ENCODE assay signal across 1 cellular context in the genomic region with DNA sequence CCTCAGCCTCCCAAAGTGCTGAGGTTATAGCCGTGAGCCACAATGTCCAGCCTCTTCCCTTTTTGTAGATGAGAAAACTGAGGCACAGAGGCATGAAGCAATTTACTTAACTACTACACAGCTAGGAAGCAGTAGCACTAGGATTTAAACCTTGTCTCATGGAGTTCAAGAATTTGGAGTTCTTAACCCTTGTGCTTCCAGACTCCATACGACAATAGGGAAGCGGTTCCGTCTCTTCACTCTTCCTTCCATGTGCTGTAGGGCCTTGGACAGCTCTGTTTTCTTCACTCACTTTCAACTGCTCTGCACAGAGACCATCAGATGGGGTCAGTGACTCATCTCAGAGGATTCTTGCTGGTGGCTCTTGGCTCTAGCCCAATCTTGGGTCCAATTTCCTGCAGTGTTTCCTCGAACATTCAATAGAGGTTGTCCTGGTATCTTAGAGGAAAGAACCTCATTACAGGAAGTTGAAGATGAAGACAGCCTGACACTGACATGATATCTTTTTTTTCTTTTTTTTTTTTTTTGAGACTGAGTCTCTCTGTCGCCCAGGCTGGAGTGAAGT.
TF ChIP-seq lines count a peak whose summit lies in the region.

No MANE protein-coding gene starts in this region.

TF ChIP-seq in K562, 482 proteins besides CTCF, POLR2A, EP300 and RAD21 (continues in another document):
- 0 out of 2 replicates have a peak, but pooled peaks have one; percentile 3 for TF ChIP-seq SPI1 (IDR thresholded peaks at IDR 0.05; ENCODE audit: borderline replicate concordance, low read depth, low read length)
- no peak for TF ChIP-seq FIP1L1 (IDR thresholded peaks at IDR 0.05; ENCODE audit: low read depth, low read length, poor library complexity, severe bottlenecking)
- TF ChIP-seq NFIX (CRISPR knock-in tag; IDR thresholded peaks at IDR 0.05; ENCODE audit: low read depth), result peak; percentile 18; the same call in 1 of the 2 replicates
- TF ChIP-seq, protein P1, sequence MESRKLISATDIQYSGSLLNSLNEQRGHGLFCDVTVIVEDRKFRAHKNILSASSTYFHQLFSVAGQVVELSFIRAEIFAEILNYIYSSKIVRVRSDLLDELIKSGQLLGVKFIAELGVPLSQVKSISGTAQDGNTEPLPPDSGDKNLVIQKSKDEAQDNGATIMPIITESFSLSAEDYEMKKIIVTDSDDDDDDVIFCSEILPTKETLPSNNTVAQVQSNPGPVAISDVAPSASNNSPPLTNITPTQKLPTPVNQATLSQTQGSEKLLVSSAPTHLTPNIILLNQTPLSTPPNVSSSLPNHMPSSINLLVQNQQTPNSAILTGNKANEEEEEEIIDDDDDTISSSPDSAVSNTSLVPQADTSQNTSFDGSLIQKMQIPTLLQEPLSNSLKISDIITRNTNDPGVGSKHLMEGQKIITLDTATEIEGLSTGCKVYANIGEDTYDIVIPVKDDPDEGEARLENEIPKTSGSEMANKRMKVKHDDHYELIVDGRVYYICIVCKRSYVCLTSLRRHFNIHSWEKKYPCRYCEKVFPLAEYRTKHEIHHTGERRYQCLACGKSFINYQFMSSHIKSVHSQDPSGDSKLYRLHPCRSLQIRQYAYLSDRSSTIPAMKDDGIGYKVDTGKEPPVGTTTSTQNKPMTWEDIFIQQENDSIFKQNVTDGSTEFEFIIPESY (CRISPR knock-in tag; IDR thresholded peaks at IDR 0.05), result no peak
- TF ChIP-seq TEAD4 (IDR thresholded peaks at IDR 0.05; ENCODE audit: low read length), result peak; percentile 45
- no peak for TF ChIP-seq TEAD4 (CRISPR knock-in tag; IDR thresholded peaks at IDR 0.05; ENCODE audit: borderline replicate concordance)
- TF ChIP-seq DDX20 (tag; IDR thresholded peaks at IDR 0.05; ENCODE audit: low read depth), result no peak
- TF ChIP-seq MXI1 (IDR thresholded peaks at IDR 0.05; ENCODE audit: low read depth, low read length), result no peak
- peak in 1 of 2 experiments; percentile 66; a peak in 1 of 4 replicates for TF ChIP-seq RCOR1 (IDR thresholded peaks at IDR 0.05; ENCODE audit: borderline replicate concordance in 1 of 2, low read depth in 2 of 2, low read length in 2 of 2)
- no peak for TF ChIP-seq HIVEP1 (CRISPR knock-in tag; IDR thresholded peaks at IDR 0.05)
- TF ChIP-seq PHF8 (IDR thresholded peaks at IDR 0.05; ENCODE audit: borderline replicate concordance, low read length), result peak; percentile 23; the same call in 1 of the 2 replicates
- no peak for TF ChIP-seq PTTG1 (tag; IDR thresholded peaks at IDR 0.05; ENCODE audit: low read depth)
- TF ChIP-seq NEUROD1 (IDR thresholded peaks at IDR 0.05; ENCODE audit: borderline replicate concordance, low read depth, low read length, partially characterized antibody), result no peak
- TF ChIP-seq, protein P2, sequence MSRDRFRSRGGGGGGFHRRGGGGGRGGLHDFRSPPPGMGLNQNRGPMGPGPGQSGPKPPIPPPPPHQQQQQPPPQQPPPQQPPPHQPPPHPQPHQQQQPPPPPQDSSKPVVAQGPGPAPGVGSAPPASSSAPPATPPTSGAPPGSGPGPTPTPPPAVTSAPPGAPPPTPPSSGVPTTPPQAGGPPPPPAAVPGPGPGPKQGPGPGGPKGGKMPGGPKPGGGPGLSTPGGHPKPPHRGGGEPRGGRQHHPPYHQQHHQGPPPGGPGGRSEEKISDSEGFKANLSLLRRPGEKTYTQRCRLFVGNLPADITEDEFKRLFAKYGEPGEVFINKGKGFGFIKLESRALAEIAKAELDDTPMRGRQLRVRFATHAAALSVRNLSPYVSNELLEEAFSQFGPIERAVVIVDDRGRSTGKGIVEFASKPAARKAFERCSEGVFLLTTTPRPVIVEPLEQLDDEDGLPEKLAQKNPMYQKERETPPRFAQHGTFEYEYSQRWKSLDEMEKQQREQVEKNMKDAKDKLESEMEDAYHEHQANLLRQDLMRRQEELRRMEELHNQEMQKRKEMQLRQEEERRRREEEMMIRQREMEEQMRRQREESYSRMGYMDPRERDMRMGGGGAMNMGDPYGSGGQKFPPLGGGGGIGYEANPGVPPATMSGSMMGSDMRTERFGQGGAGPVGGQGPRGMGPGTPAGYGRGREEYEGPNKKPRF (IDR thresholded peaks at IDR 0.05; ENCODE audit: low read depth, low read length), result no peak
- peak; percentile 17; the same call in 1 of the 2 replicates for TF ChIP-seq POLR2AphosphoS5 (IDR thresholded peaks at IDR 0.05; ENCODE audit: control insufficient read depth, insufficient read depth, low read depth, low read length)
- TF ChIP-seq, protein P3, sequence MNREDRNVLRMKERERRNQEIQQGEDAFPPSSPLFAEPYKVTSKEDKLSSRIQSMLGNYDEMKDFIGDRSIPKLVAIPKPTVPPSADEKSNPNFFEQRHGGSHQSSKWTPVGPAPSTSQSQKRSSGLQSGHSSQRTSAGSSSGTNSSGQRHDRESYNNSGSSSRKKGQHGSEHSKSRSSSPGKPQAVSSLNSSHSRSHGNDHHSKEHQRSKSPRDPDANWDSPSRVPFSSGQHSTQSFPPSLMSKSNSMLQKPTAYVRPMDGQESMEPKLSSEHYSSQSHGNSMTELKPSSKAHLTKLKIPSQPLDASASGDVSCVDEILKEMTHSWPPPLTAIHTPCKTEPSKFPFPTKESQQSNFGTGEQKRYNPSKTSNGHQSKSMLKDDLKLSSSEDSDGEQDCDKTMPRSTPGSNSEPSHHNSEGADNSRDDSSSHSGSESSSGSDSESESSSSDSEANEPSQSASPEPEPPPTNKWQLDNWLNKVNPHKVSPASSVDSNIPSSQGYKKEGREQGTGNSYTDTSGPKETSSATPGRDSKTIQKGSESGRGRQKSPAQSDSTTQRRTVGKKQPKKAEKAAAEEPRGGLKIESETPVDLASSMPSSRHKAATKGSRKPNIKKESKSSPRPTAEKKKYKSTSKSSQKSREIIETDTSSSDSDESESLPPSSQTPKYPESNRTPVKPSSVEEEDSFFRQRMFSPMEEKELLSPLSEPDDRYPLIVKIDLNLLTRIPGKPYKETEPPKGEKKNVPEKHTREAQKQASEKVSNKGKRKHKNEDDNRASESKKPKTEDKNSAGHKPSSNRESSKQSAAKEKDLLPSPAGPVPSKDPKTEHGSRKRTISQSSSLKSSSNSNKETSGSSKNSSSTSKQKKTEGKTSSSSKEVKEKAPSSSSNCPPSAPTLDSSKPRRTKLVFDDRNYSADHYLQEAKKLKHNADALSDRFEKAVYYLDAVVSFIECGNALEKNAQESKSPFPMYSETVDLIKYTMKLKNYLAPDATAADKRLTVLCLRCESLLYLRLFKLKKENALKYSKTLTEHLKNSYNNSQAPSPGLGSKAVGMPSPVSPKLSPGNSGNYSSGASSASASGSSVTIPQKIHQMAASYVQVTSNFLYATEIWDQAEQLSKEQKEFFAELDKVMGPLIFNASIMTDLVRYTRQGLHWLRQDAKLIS (CRISPR knock-in tag; IDR thresholded peaks at IDR 0.05), result 0 out of 2 replicates have a peak, but pooled peaks have one; percentile 53
- TF ChIP-seq TOE1 (IDR thresholded peaks at IDR 0.05; ENCODE audit: borderline replicate concordance), result 0 out of 2 replicates have a peak, but pooled peaks have one; percentile 6
- no peak for TF ChIP-seq TOE1 (CRISPR knock-in tag; IDR thresholded peaks at IDR 0.05; ENCODE audit: borderline replicate concordance, low read depth)
- peak; percentile 40; the same call in 1 of the 2 replicates for TF ChIP-seq ETV5 (CRISPR knock-in tag; IDR thresholded peaks at IDR 0.05; ENCODE audit: low read depth)
- TF ChIP-seq, protein P4, sequence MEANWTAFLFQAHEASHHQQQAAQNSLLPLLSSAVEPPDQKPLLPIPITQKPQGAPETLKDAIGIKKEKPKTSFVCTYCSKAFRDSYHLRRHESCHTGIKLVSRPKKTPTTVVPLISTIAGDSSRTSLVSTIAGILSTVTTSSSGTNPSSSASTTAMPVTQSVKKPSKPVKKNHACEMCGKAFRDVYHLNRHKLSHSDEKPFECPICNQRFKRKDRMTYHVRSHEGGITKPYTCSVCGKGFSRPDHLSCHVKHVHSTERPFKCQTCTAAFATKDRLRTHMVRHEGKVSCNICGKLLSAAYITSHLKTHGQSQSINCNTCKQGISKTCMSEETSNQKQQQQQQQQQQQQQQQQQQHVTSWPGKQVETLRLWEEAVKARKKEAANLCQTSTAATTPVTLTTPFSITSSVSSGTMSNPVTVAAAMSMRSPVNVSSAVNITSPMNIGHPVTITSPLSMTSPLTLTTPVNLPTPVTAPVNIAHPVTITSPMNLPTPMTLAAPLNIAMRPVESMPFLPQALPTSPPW (CRISPR knock-in tag; IDR thresholded peaks at IDR 0.05), result no peak
- TF ChIP-seq, protein P5, sequence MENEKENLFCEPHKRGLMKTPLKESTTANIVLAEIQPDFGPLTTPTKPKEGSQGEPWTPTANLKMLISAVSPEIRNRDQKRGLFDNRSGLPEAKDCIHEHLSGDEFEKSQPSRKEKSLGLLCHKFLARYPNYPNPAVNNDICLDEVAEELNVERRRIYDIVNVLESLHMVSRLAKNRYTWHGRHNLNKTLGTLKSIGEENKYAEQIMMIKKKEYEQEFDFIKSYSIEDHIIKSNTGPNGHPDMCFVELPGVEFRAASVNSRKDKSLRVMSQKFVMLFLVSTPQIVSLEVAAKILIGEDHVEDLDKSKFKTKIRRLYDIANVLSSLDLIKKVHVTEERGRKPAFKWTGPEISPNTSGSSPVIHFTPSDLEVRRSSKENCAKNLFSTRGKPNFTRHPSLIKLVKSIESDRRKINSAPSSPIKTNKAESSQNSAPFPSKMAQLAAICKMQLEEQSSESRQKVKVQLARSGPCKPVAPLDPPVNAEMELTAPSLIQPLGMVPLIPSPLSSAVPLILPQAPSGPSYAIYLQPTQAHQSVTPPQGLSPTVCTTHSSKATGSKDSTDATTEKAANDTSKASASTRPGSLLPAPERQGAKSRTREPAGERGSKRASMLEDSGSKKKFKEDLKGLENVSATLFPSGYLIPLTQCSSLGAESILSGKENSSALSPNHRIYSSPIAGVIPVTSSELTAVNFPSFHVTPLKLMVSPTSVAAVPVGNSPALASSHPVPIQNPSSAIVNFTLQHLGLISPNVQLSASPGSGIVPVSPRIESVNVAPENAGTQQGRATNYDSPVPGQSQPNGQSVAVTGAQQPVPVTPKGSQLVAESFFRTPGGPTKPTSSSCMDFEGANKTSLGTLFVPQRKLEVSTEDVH (IDR thresholded peaks at IDR 0.05; ENCODE audit: low read depth, partially characterized antibody), result peak; percentile 72
- TF ChIP-seq SOX6 (IDR thresholded peaks at IDR 0.05), result peak; percentile 78
- no peak for TF ChIP-seq ZNF717 (CRISPR knock-in tag; IDR thresholded peaks at IDR 0.05)
- TF ChIP-seq, protein P6, sequence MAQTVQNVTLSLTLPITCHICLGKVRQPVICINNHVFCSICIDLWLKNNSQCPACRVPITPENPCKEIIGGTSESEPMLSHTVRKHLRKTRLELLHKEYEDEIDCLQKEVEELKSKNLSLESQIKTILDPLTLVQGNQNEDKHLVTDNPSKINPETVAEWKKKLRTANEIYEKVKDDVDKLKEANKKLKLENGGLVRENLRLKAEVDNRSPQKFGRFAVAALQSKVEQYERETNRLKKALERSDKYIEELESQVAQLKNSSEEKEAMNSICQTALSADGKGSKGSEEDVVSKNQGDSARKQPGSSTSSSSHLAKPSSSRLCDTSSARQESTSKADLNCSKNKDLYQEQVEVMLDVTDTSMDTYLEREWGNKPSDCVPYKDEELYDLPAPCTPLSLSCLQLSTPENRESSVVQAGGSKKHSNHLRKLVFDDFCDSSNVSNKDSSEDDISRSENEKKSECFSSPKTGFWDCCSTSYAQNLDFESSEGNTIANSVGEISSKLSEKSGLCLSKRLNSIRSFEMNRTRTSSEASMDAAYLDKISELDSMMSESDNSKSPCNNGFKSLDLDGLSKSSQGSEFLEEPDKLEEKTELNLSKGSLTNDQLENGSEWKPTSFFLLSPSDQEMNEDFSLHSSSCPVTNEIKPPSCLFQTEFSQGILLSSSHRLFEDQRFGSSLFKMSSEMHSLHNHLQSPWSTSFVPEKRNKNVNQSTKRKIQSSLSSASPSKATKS (CRISPR knock-in tag; IDR thresholded peaks at IDR 0.05), result no peak
- TF ChIP-seq, protein P7, sequence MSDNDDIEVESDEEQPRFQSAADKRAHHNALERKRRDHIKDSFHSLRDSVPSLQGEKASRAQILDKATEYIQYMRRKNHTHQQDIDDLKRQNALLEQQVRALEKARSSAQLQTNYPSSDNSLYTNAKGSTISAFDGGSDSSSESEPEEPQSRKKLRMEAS (CRISPR knock-in tag; IDR thresholded peaks at IDR 0.05), result peak; percentile 46
- no peak for TF ChIP-seq HCFC1 (IDR thresholded peaks at IDR 0.05; ENCODE audit: low read depth, low read length)
- TF ChIP-seq KAT7 (CRISPR knock-in tag; IDR thresholded peaks at IDR 0.05; ENCODE audit: borderline replicate concordance), result peak; percentile 49; the same call in 1 of the 2 replicates
- peak; percentile 46 for TF ChIP-seq GABPA (tag; conservative IDR thresholded peaks at IDR 0.05; ENCODE audit: low read depth)
- no peak for TF ChIP-seq NR2C2 (CRISPR knock-in tag; IDR thresholded peaks at IDR 0.05)
- TF ChIP-seq NR2C2 (tag; IDR thresholded peaks at IDR 0.05), result 0 out of 2 replicates have a peak, but pooled peaks have one; percentile 20
- TF ChIP-seq HNRNPH1 (optimal IDR thresholded peaks at IDR 0.05; ENCODE audit: low read depth, low read length), result no peak
- TF ChIP-seq CTBP1 (IDR thresholded peaks at IDR 0.05; ENCODE audit: borderline replicate concordance), result peak; percentile 82
- TF ChIP-seq SIN3B (IDR thresholded peaks at IDR 0.05; ENCODE audit: low read depth), result no peak
- peak; percentile 85 for TF ChIP-seq SMARCA5 (IDR thresholded peaks at IDR 0.05)
- 0 out of 2 replicates have a peak, but pooled peaks have one; percentile 39 for TF ChIP-seq ZNF589 (CRISPR knock-in tag; IDR thresholded peaks at IDR 0.05; ENCODE audit: low read depth)
- peak; percentile 65 for TF ChIP-seq ADNP (tag; IDR thresholded peaks at IDR 0.05)
- TF ChIP-seq, protein P8, sequence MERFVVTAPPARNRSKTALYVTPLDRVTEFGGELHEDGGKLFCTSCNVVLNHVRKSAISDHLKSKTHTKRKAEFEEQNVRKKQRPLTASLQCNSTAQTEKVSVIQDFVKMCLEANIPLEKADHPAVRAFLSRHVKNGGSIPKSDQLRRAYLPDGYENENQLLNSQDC (CRISPR knock-in tag; IDR thresholded peaks at IDR 0.05), result no peak
- TF ChIP-seq SAFB (IDR thresholded peaks at IDR 0.05; ENCODE audit: borderline replicate concordance, low read depth, low read length), result no peak
- TF ChIP-seq, protein P9, sequence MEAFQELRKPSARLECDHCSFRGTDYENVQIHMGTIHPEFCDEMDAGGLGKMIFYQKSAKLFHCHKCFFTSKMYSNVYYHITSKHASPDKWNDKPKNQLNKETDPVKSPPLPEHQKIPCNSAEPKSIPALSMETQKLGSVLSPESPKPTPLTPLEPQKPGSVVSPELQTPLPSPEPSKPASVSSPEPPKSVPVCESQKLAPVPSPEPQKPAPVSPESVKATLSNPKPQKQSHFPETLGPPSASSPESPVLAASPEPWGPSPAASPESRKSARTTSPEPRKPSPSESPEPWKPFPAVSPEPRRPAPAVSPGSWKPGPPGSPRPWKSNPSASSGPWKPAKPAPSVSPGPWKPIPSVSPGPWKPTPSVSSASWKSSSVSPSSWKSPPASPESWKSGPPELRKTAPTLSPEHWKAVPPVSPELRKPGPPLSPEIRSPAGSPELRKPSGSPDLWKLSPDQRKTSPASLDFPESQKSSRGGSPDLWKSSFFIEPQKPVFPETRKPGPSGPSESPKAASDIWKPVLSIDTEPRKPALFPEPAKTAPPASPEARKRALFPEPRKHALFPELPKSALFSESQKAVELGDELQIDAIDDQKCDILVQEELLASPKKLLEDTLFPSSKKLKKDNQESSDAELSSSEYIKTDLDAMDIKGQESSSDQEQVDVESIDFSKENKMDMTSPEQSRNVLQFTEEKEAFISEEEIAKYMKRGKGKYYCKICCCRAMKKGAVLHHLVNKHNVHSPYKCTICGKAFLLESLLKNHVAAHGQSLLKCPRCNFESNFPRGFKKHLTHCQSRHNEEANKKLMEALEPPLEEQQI (IDR thresholded peaks at IDR 0.05), result no peak
- no peak; the same call in 1 of the 2 replicates for TF ChIP-seq FOXM1 (IDR thresholded peaks at IDR 0.05; ENCODE audit: low read depth)
- no peak for TF ChIP-seq FOXM1 (CRISPR knock-in tag; IDR thresholded peaks at IDR 0.05; ENCODE audit: low read depth)
- TF ChIP-seq U2AF2 (optimal IDR thresholded peaks at IDR 0.05; ENCODE audit: low read depth, low read length), result no peak
- TF ChIP-seq NFIC (IDR thresholded peaks at IDR 0.05), result peak; percentile 99
- peak; percentile 63; the same call in 1 of the 2 replicates for TF ChIP-seq HDAC2 (IDR thresholded peaks at IDR 0.05)
